Comparison of ENCODE assay signal across 1 cellular context in the genomic region with DNA sequence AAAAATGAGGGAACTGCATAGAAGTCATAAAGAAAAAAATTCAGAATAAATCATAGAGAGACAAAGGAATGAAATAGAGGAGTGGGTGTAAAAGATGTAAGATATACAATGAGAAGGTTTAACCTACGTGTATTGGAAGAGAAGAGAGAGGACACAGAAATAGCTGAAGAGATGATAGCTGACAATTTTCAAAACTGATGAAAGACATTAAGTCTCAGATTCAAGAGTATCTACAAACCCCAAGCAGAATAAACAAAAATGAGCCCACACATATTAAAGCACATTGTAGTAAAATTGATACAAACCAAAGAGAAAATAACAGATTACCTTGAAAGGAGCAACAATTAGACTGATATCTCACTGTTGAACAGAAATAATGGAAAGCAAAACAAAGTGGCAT.
TF ChIP-seq lines count a peak whose summit lies in the region.

No MANE protein-coding gene starts in this region.

TF ChIP-seq in A549, 52 proteins besides CTCF, POLR2A, EP300 and RAD21 (continued from another document):
- TF ChIP-seq, protein P1, sequence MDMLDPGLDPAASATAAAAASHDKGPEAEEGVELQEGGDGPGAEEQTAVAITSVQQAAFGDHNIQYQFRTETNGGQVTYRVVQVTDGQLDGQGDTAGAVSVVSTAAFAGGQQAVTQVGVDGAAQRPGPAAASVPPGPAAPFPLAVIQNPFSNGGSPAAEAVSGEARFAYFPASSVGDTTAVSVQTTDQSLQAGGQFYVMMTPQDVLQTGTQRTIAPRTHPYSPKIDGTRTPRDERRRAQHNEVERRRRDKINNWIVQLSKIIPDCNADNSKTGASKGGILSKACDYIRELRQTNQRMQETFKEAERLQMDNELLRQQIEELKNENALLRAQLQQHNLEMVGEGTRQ (IDR thresholded peaks at IDR 0.05), result no peak
- TF ChIP-seq, protein P2, sequence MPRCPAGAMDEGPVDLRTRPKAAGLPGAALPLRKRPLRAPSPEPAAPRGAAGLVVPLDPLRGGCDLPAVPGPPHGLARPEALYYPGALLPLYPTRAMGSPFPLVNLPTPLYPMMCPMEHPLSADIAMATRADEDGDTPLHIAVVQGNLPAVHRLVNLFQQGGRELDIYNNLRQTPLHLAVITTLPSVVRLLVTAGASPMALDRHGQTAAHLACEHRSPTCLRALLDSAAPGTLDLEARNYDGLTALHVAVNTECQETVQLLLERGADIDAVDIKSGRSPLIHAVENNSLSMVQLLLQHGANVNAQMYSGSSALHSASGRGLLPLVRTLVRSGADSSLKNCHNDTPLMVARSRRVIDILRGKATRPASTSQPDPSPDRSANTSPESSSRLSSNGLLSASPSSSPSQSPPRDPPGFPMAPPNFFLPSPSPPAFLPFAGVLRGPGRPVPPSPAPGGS (IDR thresholded peaks at IDR 0.05), result no peak
- TF ChIP-seq MAFK (IDR thresholded peaks at IDR 0.05; ENCODE audit: partially characterized antibody), result no peak
- no peak for TF ChIP-seq RARB (CRISPR knock-in tag; IDR thresholded peaks at IDR 0.05)
- no peak for TF ChIP-seq TFCP2L1 (CRISPR knock-in tag; IDR thresholded peaks at IDR 0.05)
